In genomic region chr18:24397694-24398365, GRCh38 we compare ENCODE assay signal across 8 cellular contexts.
DNase-seq lines count a peak whose midpoint lies in the region; ATAC-seq lines count a peak whose summit lies in the region.

OSBPL1A (minus strand) TSS chr18:24397824; CDS start chr18:24377533, 20,291 bp downstream.

- peak within 1 kb of the TSS; percentile 55 to 90 (median 73) for H3K4me3 ChIP-seq in skin epidermis

- DNase-seq in D341Med (ENCODE audit: low spot score) (peak; percentile 100), NCI-H345 (lab: John Stamatoyannopoulos, UW) (peak; percentile 96), caudate nucleus (lab: John Stamatoyannopoulos, UW) (peak in 60 of 61 donors; percentile 8 to 97 (median 85)), iPS-NIHi7 (ENCODE audit: extremely low spot score) (peak; percentile 98)

- H3K27ac ChIP-seq in caudate nucleus (ENCODE audit: low read depth, low read length) = peak within 1 kb of the TSS; percentile 96
- H3K27ac ChIP-seq in skin epidermis = peak within 1 kb of the TSS; percentile 57 to 95 (median 88)

- ATAC-seq in HG03039 (IDR thresholded peaks at IDR 0.05; ENCODE audit: unreplicated experiment) = peak; percentile 67
- ATAC-seq in activated CD4-positive, CD25-positive, alpha-beta regulatory T cell treated with anti-CD3 and anti-CD28 coated beads, Interleukin-2, amount 50 U/mL, for 24 hours = peak; percentile 76 to 78
- no peak for ATAC-seq in HG03571 (IDR thresholded peaks at IDR 0.05; ENCODE audit: unreplicated experiment)
